In the genomic region with DNA sequence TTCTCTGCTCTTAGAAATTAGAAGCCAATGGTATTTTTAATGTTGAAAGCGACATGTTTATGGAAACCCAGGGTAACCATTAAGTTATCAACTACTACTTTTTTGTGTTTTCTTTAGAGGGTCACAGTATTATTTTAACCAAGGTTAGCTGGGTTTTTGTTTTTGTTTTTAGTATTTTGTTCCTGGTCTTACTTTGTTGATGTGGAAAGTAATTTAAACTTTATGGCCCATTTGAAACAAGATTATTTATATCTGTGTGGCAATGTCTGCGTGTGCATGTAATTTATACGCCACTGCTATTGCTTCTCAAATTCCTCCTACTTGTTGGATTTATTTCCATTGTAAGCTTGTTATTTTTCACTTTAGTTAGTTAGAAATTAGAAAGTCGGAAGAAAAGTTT, we compare ENCODE assay signal across 1 cellular context.
TF ChIP-seq lines count a peak whose summit lies in the region.

No MANE protein-coding gene starts in this region.

TF ChIP-seq in endothelial cell of umbilical vein, 7 proteins besides CTCF, POLR2A, EP300 and RAD21:
- TF ChIP-seq, protein P1, sequence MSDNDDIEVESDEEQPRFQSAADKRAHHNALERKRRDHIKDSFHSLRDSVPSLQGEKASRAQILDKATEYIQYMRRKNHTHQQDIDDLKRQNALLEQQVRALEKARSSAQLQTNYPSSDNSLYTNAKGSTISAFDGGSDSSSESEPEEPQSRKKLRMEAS (IDR thresholded peaks at IDR 0.05; ENCODE audit: insufficient read depth, insufficient read length), result no peak
- TF ChIP-seq POLR2AphosphoS5 (IDR thresholded peaks at IDR 0.05; ENCODE audit: insufficient read depth, low read depth, low read length) (no peak), EZH2 (IDR thresholded peaks at IDR 0.05; ENCODE audit: borderline replicate concordance, low read depth, low read length, severe bottlenecking) (no peak), GATA2 (IDR thresholded peaks at IDR 0.05; ENCODE audit: insufficient read depth, insufficient read length, low read depth, low read length) (no peak)
